In genomic region chr7:55021053-55021452, GRCh38 we compare ENCODE assay signal across 13 cellular contexts. TPM values are rescaled to one million over a fixed set of nuclear protein-coding genes. Genes with fewer than 3 reads are reported as not detected.
DNase-seq lines count a peak whose midpoint lies in the region; ATAC-seq and TF ChIP-seq lines count a peak whose summit lies in the region.
"Had no signal": no experiment of that assay in that cellular context is flagged by ENCODE, and none has a peak within 500 bp of the region (broad histone marks: within the 10 kb centered on the region; RNA-seq: fewer than 3 reads in every experiment).

No MANE protein-coding gene starts in this region.

- peaks cover 0 to 18% (median 4%) of the 10 kb centered on the region in 4 donors for H3K4me1 ChIP-seq in right lobe of liver
- H3K4me1 ChIP-seq in stomach smooth muscle (ENCODE audit: control insufficient read depth, insufficient read depth, low read length): peaks cover 36% of the 10 kb centered on the region

- DNase-seq in HFF-Myc (ENCODE audit: extremely low read depth, low read depth) (no peak), brain microvascular endothelial cell (no peak), right lobe of liver (no peak), NOMO-1 treated with DMSO at 0.1 percent for 48 hours (lab: John Stamatoyannopoulos, UW; ENCODE audit: unreplicated experiment) (no peak)
- DNase-seq: activated CD8-positive, alpha-beta memory T cell treated with anti-CD3 and anti-CD28 coated beads, Interleukin-2, amount 50 U/mL, for 48 hours; DMS 273 treated with DMSO at 0.1 percent for 48 hours; NCI-H1436 had no signal

- 13% methylated on average over 9 of the region's 9 CpGs for WGBS in right lobe of liver (ENCODE audit: insufficient coverage, low coverage, low lambda C conversion rate, missing lambda C conversion rate)

- intact Hi-C loops in right lobe of liver (cut with DNase I): loop anchor here in 1 of 2 donors (5.0 kb wide), 1 partner anchor 56 kb away; no protein-coding TSS in a partner anchor

- no peak overlapping the region for H3K9ac ChIP-seq in stomach smooth muscle (ENCODE audit: low read length in 2 of 2)

- peak in 3 of 4 donors; percentile 5 to 13 (median 12) for ATAC-seq in right lobe of liver
- ATAC-seq in HG02678 (IDR thresholded peaks at IDR 0.05; ENCODE audit: unreplicated experiment): no peak
- no peak for ATAC-seq in HG02884 (IDR thresholded peaks at IDR 0.05; ENCODE audit: unreplicated experiment)
- ATAC-seq in GM21367 (IDR thresholded peaks at IDR 0.05; ENCODE audit: unreplicated experiment): no peak
- ATAC-seq: GM12878; stimulated activated memory B cell treated with anti-CD40 and anti-IgM and Interleukin-4, amounts not matched to agents 10 μg/mL and 1 μg/mL and 100 μg/mL, for 72 hours had no signal

- H3K27me3 ChIP-seq in brain microvascular endothelial cell (replicated peaks): no peaks in the 10 kb centered on the region
- H3K27me3 ChIP-seq in right lobe of liver: no peaks in the 10 kb centered on the region
- no peaks in the 10 kb centered on the region for H3K27me3 ChIP-seq in stomach smooth muscle (ENCODE audit: control insufficient read depth in 1 of 2, insufficient read depth in 2 of 2, low read length in 2 of 2)

- H3K36me3 ChIP-seq in brain microvascular endothelial cell (replicated peaks): peaks cover 7% of the 10 kb centered on the region
- no peaks in the 10 kb centered on the region for H3K36me3 ChIP-seq in right lobe of liver
- H3K36me3 ChIP-seq in stomach smooth muscle (ENCODE audit: control insufficient read depth in 2 of 2, insufficient read depth in 2 of 2, low read length in 2 of 2): peaks cover 0 to 2% of the 10 kb centered on the region in 2 donors

- TF ChIP-seq POLR2A in right lobe of liver (IDR thresholded peaks at IDR 0.05): no peak

- in situ Hi-C loops in brain microvascular endothelial cell (cut with HindIII; ENCODE audit: low pct_ligation_motif_present, low sequenced_read_pairs): no loop called here

- peak overlapping the region; percentile 75 for H3K4me3 ChIP-seq in HFF-Myc (replicated peaks; ENCODE audit: low read depth, low read length)
- peak overlapping the region; percentile 6 for H3K4me3 ChIP-seq in brain microvascular endothelial cell (ENCODE audit: low read depth, low read length)
- peak overlapping the region; percentile 66 to 82 (median 79) for H3K4me3 ChIP-seq in right lobe of liver
- peak overlapping the region in 1 of 2 donors; percentile 83 for H3K4me3 ChIP-seq in stomach smooth muscle (ENCODE audit: low read length in 2 of 2)
- H3K4me3 ChIP-seq: GM12878 had no signal

- H3K27ac ChIP-seq in brain microvascular endothelial cell (no peak overlapping the region), right lobe of liver (peak overlapping the region; percentile 94 to 99 (median 98)), stomach smooth muscle (ENCODE audit: low read length) (peak overlapping the region; percentile 81)

- H3K9me3 ChIP-seq in right lobe of liver (no peaks in the 10 kb centered on the region), stomach smooth muscle (ENCODE audit: control insufficient read depth in 2 of 2, low read length in 2 of 2) (no peaks in the 10 kb centered on the region)

- TF ChIP-seq CTCF in HFF-Myc (IDR thresholded peaks at IDR 0.05; ENCODE audit: low read depth, low read length, missing control alignments): no peak
- no peak for TF ChIP-seq CTCF in brain microvascular endothelial cell (IDR thresholded peaks at IDR 0.05; ENCODE audit: low read depth, low read length, missing control alignments)
- no peak for TF ChIP-seq CTCF in right lobe of liver (IDR thresholded peaks at IDR 0.05)

RNA-seq across cellular contexts. Expression of gene EGFR, which starts 2.2 kb away (rescaled TPM):
- total RNA-seq in right lobe of liver: 100 to 1,000 TPM in 1 of 6 experiments, 10 to 100 TPM in 5; 59.3 to 127 (median 93.7) TPM

Comparison
In these comparisons a context has a peak if more than half of its experiments do, and no peak if none do; other contexts are left out.
1. ATAC-seq: peak in right lobe of liver (3 of 4); none in HG02678 (single experiment), HG02884 (single experiment) and GM21367 (single experiment).